In genomic region chr14:49464885-49465284, GRCh38 we compare ENCODE assay signal across 12 cellular contexts.
A peak's percentile ranks its signal among the peaks of the same experiment; 100 is the strongest.
DNase-seq lines count a peak whose midpoint lies in the region; ATAC-seq and TF ChIP-seq lines count a peak whose summit lies in the region.
"Had no signal": no experiment of that assay in that cellular context is flagged by ENCODE, and none has a peak within 500 bp of the region (broad histone marks: within the 10 kb centered on the region; RNA-seq: fewer than 3 reads in every experiment).

No MANE protein-coding gene starts in this region.

- intact Hi-C loops in A673 (cut with micrococcal nuclease; ENCODE audit: unreplicated experiment): loop anchor here (5.0 kb wide), 1 partner anchor 32 kb away; no protein-coding TSS in a partner anchor

- H3K9me3 ChIP-seq in A673 (ENCODE audit: low read depth, low read length, poor library complexity, severe bottlenecking): no peaks in the 10 kb centered on the region
- H3K9me3 ChIP-seq in GM23248 (ENCODE audit: low read depth): no peaks in the 10 kb centered on the region
- H3K9me3 ChIP-seq in RWPE2 (ENCODE audit: severe bottlenecking): no peaks in the 10 kb centered on the region
- H3K9me3 ChIP-seq: tibial artery had no signal

- H3K4me1 ChIP-seq in A673 (ENCODE audit: insufficient read depth, low read length, poor library complexity, severe bottlenecking) (no peaks in the 10 kb centered on the region), GM23248 (ENCODE audit: insufficient read depth) (no peaks in the 10 kb centered on the region), RWPE2 (ENCODE audit: insufficient read depth, poor library complexity, severe bottlenecking) (no peaks in the 10 kb centered on the region)
- H3K4me1 ChIP-seq: BLaER1 treated with 17β-estradiol and CSF1 and Interleukin-3, amounts not matched to agents 10 nM and 100 nM had no signal

- in situ Hi-C loops in GM23248 (cut with MboI): no loop called here

- no peaks in the 10 kb centered on the region for H3K9me2 ChIP-seq in GM23248 (ENCODE audit: insufficient read depth)

- POLR2A ChIA-PET in A673 (lab: Charles Lee; ENCODE audit: low non-redundant PET): no interaction called here

- 0 out of 3 replicates have a peak, but pooled peaks have one; percentile 32 for ATAC-seq in RWPE2 (ENCODE audit: low read depth)
- no peak for ATAC-seq in HG02870 (IDR thresholded peaks at IDR 0.05; ENCODE audit: unreplicated experiment)
- no peak for ATAC-seq in omental fat pad (ENCODE audit: low FRiP score)
- ATAC-seq: sciatic nerve had no signal

- H4K20me1 ChIP-seq in GM23248 (ENCODE audit: insufficient read depth): no peaks in the 10 kb centered on the region
- H4K20me1 ChIP-seq: BLaER1 treated with 17β-estradiol and CSF1 and Interleukin-3, amounts not matched to agents 10 nM and 100 nM had no signal

- TF ChIP-seq CTCF in A673 (conservative IDR thresholded peaks at IDR 0.05; ENCODE audit: low read depth, low read length): peak; percentile 40
- peak; percentile 16 for TF ChIP-seq CTCF in RWPE2 (IDR thresholded peaks at IDR 0.05; ENCODE audit: poor library complexity, severe bottlenecking)
- peak; percentile 25 for TF ChIP-seq CTCF in fibroblast of villous mesenchyme (IDR thresholded peaks at IDR 0.05; ENCODE audit: insufficient read depth, low read depth, low read length)
- TF ChIP-seq CTCF in omental fat pad (IDR thresholded peaks at IDR 0.05): no peak

- no peaks in the 10 kb centered on the region for H3F3A ChIP-seq in GM23248 (ENCODE audit: insufficient read depth)

- H3K79me2 ChIP-seq in GM23248 (ENCODE audit: insufficient read depth): no peaks in the 10 kb centered on the region

- DNase-seq in A673 (ENCODE audit: low spot score) (peak; percentile 33), GM23248 (peak; percentile 5), RWPE2 (ENCODE audit: low spot score) (no peak), fibroblast of villous mesenchyme (ENCODE audit: low read depth) (peak; percentile 3), 8988T (no peak), hypothalamus (lab: John Stamatoyannopoulos, UW) (no peak), omental fat pad (ENCODE audit: low spot score) (no peak)
- DNase-seq: NCI-H1417, tibial artery had no signal

- H3K27me3 ChIP-seq in A673 (replicated peaks; ENCODE audit: insufficient read depth, low read depth, low read length, poor library complexity) (no peaks in the 10 kb centered on the region), GM23248 (replicated peaks; ENCODE audit: insufficient read depth) (peaks cover 19% of the 10 kb centered on the region; the same call in 1 of the 2 replicates), RWPE2 (ENCODE audit: insufficient read depth, poor library complexity, severe bottlenecking) (no peaks in the 10 kb centered on the region)
- H3K27me3 ChIP-seq: BLaER1 treated with 17β-estradiol and CSF1 and Interleukin-3, amounts not matched to agents 10 nM and 100 nM; tibial artery had no signal

- H2AFZ ChIP-seq in GM23248: no peak overlapping the region

- H3K27ac ChIP-seq in A673 (ENCODE audit: low read depth, low read length, poor library complexity, severe bottlenecking) (no peak overlapping the region), GM23248 (no peak overlapping the region), RWPE2 (ENCODE audit: poor library complexity, severe bottlenecking) (no peak overlapping the region)
- H3K27ac ChIP-seq: BLaER1 treated with 17β-estradiol and CSF1 and Interleukin-3, amounts not matched to agents 10 nM and 100 nM; tibial artery had no signal

- WGBS in GM23248 (ENCODE audit: low coverage in 1 of 2, low lambda C conversion rate in 2 of 2, missing lambda C conversion rate in 2 of 2), 2 experiments: 93 to 94% methylated on average over 1 of the region's 1 CpG

- no peak overlapping the region for H3K9ac ChIP-seq in GM23248
- H3K9ac ChIP-seq: BLaER1 treated with 17β-estradiol and CSF1 and Interleukin-3, amounts not matched to agents 10 nM and 100 nM had no signal

- H3K4me3 ChIP-seq in A673 (ENCODE audit: low read depth, low read length, poor library complexity, severe bottlenecking) (no peak overlapping the region), GM23248 (no peak overlapping the region), RWPE2 (ENCODE audit: severe bottlenecking) (no peak overlapping the region), fibroblast of villous mesenchyme (ENCODE audit: low read depth, low read length) (no peak overlapping the region)
- H3K4me3 ChIP-seq: BLaER1 treated with 17β-estradiol and CSF1 and Interleukin-3, amounts not matched to agents 10 nM and 100 nM; tibial artery had no signal

- H3K4me2 ChIP-seq in GM23248 (ENCODE audit: unreplicated experiment): no peak overlapping the region
- H3K4me2 ChIP-seq: BLaER1 treated with 17β-estradiol and CSF1 and Interleukin-3, amounts not matched to agents 10 nM and 100 nM had no signal

- no TSS peak for BruUV-seq in A673 (replicated peaks; lab: Mats Ljungman, UMichigan)

- CTCF ChIA-PET in A673 (lab: Charles Lee): no interaction called here

- H3K36me3 ChIP-seq in A673 (ENCODE audit: insufficient read depth, low read length, poor library complexity, severe bottlenecking): no peaks in the 10 kb centered on the region
- no peaks in the 10 kb centered on the region for H3K36me3 ChIP-seq in GM23248 (ENCODE audit: low read depth)
- no peaks in the 10 kb centered on the region for H3K36me3 ChIP-seq in RWPE2 (ENCODE audit: low read depth)
- H3K36me3 ChIP-seq: BLaER1 treated with 17β-estradiol and CSF1 and Interleukin-3, amounts not matched to agents 10 nM and 100 nM; tibial artery had no signal

Comparison
In these comparisons a context has a peak if more than half of its experiments do, and no peak if none do; other contexts are left out.
1. DNase-seq: peak in A673 (single experiment), GM23248 (single experiment) and fibroblast of villous mesenchyme (single experiment); none in RWPE2 (single experiment), 8988T (single experiment), hypothalamus (0 of 51) and omental fat pad (single experiment).
2. CTCF ChIP-seq: peak in A673 (single experiment), RWPE2 (single experiment) and fibroblast of villous mesenchyme (single experiment); none in omental fat pad (0 of 3).